In the genomic region with DNA sequence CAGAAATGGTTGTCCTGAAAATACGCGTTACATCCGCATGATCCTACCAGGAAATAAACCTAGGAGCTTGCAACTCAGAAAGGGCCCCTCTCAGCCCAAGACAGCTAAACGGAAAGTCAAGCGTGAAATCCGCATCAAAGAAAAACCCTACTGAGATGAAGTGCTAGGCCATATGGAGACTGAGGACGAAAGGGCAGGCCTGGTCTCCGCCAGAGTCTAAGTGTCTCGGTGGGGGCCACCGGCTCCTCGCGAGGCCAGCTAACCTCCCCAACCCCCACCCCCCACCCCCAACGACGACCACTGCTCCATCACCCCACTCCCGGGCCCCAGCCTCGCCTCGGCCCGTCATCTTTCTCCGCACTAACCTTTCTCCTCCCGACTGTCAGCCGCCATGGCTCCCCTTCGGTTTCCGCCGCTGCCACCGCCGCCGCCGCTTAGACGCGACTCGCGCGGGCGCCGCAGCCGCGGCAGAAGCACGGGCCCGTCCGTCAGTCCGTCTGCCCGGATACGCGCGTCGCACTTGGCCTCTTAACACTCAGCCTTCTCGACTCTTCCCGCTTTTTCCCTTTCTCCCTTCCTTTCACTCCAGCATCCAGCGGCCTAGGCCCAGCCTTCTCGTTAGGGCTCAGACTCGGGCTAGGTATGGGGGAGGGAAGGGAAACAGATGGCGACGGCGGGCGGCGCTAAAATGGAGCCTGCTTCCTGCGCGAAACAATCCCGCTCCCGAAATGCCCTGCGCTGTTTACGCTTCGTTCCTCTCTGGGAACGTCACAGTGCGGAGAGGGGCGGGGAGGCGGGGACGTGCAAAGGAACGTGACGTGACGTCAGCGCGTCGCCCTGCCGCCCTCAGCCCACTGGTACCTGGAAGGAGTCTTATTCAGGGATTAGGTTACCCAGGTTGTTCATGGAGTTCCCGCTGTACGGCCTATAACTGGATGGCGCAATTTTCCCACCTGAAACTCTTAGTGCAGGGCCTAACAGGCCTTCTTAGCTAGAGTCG, we compare ENCODE assay signal across 8 cellular contexts. TPM values are rescaled to one million over a fixed set of nuclear protein-coding genes. Genes with fewer than 3 reads are reported as not detected.
A peak's percentile ranks its signal among the peaks of the same experiment; 100 is the strongest.
DNase-seq lines count a peak whose midpoint lies in the region; ATAC-seq and TF ChIP-seq lines count a peak whose summit lies in the region.

TSS of gene YTHDC1 (minus strand) at position 730 of the 1,000 bp plus-strand sequence. CDS start at position 393, 337 bp downstream.

- peaks cover 2% of the 10 kb centered on the region for H3K27me3 Mint-ChIP-seq in activated CD4-positive, alpha-beta T cell treated with anti-CD3 and anti-CD28 coated beads, Interleukin-2, amount 10 ng/mL, durations not matched to agents 7 days and 5 days

- peaks cover 4 to 38% (median 26%) of the 10 kb centered on the region in 10 experiments for H3K4me1 ChIP-seq in BLaER1 treated with 17β-estradiol and CSF1 and Interleukin-3, amounts not matched to agents 10 nM and 100 nM

- peaks cover 0 to 7% (median 0%) of the 10 kb centered on the region in 11 experiments; a peak in 1 of 22 replicates for H3K9me3 ChIP-seq in BLaER1 treated with 17β-estradiol and CSF1 and Interleukin-3, amounts not matched to agents 10 nM and 100 nM (replicated peaks in 1 of 11)

- CTCF ChIA-PET in activated CD4-positive, alpha-beta T cell treated with anti-CD3 and anti-CD28 coated beads, Interleukin-2, amount 10 ng/mL, durations not matched to agents 7 days and 5 days (lab: Charles Lee): interaction anchor here (1.5 to 1.9 kb wide), 2 partner anchors 12 to 13 kb away, joined by 3 to 5 read pairs; no protein-coding TSS in a partner anchor

- H4K20me1 ChIP-seq in BLaER1 treated with 17β-estradiol and CSF1 and Interleukin-3, amounts not matched to agents 10 nM and 100 nM: peaks cover 41 to 46% (median 44%) of the 10 kb centered on the region in 11 experiments

- H3K36me3 Mint-ChIP-seq in activated CD4-positive, alpha-beta T cell treated with anti-CD3 and anti-CD28 coated beads, Interleukin-2, amount 10 ng/mL, durations not matched to agents 7 days and 5 days (ENCODE audit: low read depth): peaks cover 8% of the 10 kb centered on the region

- H3K4me2 ChIP-seq in BLaER1 treated with 17β-estradiol and CSF1 and Interleukin-3, amounts not matched to agents 10 nM and 100 nM: peak within 1 kb of the TSS; percentile 79 to 96 (median 89)

- peak within 1 kb of the TSS; percentile 94 for H3K4me3 Mint-ChIP-seq in activated CD4-positive, alpha-beta T cell treated with anti-CD3 and anti-CD28 coated beads, Interleukin-2, amount 10 ng/mL, durations not matched to agents 7 days and 5 days

- TF ChIP-seq CTCF in coronary artery (IDR thresholded peaks at IDR 0.05): no peak

- no peaks in the 10 kb centered on the region for H3K27me3 ChIP-seq in BLaER1 treated with 17β-estradiol and CSF1 and Interleukin-3, amounts not matched to agents 10 nM and 100 nM

- no peaks in the 10 kb centered on the region for H3K9me3 Mint-ChIP-seq in activated CD4-positive, alpha-beta T cell treated with anti-CD3 and anti-CD28 coated beads, Interleukin-2, amount 10 ng/mL, durations not matched to agents 7 days and 5 days

- POLR2A ChIA-PET in activated CD4-positive, alpha-beta T cell treated with anti-CD3 and anti-CD28 coated beads, Interleukin-2, amount 10 ng/mL, durations not matched to agents 7 days and 5 days (lab: Charles Lee): no interaction called here

- peak within 1 kb of the TSS; percentile 100 for H3K27ac Mint-ChIP-seq in activated CD4-positive, alpha-beta T cell treated with anti-CD3 and anti-CD28 coated beads, Interleukin-2, amount 10 ng/mL, durations not matched to agents 7 days and 5 days

- H3K36me3 ChIP-seq in BLaER1 treated with 17β-estradiol and CSF1 and Interleukin-3, amounts not matched to agents 10 nM and 100 nM: peaks cover 2 to 30% (median 15%) of the 10 kb centered on the region in 11 experiments; a peak in 17 of 22 replicates

- intact Hi-C loops in left colon (cut with DNase I, micrococcal nuclease): no loop called here

- peak within 1 kb of the TSS; percentile 96 to 100 (median 99) for H3K27ac ChIP-seq in BLaER1 treated with 17β-estradiol and CSF1 and Interleukin-3, amounts not matched to agents 10 nM and 100 nM
- H3K27ac ChIP-seq in coronary artery: peak within 1 kb of the TSS; percentile 95 to 97

- DNase-seq in NCI-H69 (lab: John Stamatoyannopoulos, UW) (peak; percentile 95), coronary artery (ENCODE audit: low spot score) (peak; percentile 96), left colon (peak; percentile 97 to 99)
- peak; percentile 97 for DNase-seq in activated CD4-positive, alpha-beta T cell treated with anti-CD3 and anti-CD28 coated beads, Interleukin-2, amount 10 ng/mL, durations not matched to agents 7 days and 5 days
- DNase-seq in stimulated activated CD4-positive, alpha-beta T cell treated with anti-CD3 and anti-CD28 coated beads, Interleukin-1b, Interleukin-23, amount 100 ng/mL, for 48 hours: peak; percentile 95

- H3K4me3 ChIP-seq in BLaER1 treated with 17β-estradiol and CSF1 and Interleukin-3, amounts not matched to agents 10 nM and 100 nM: peak within 1 kb of the TSS; percentile 76 to 92 (median 85)
- peak within 1 kb of the TSS; percentile 85 for H3K4me3 ChIP-seq in coronary artery

- ATAC-seq in GM19328 (IDR thresholded peaks at IDR 0.05; ENCODE audit: unreplicated experiment) (peak; percentile 98), HG03520 (IDR thresholded peaks at IDR 0.05; ENCODE audit: unreplicated experiment) (peak; percentile 94), left colon (peak; percentile 97)

- H3K9ac ChIP-seq in BLaER1 treated with 17β-estradiol and CSF1 and Interleukin-3, amounts not matched to agents 10 nM and 100 nM: peak within 1 kb of the TSS; percentile 94 to 100 (median 99)

- peaks cover 33% of the 10 kb centered on the region for H3K4me1 Mint-ChIP-seq in activated CD4-positive, alpha-beta T cell treated with anti-CD3 and anti-CD28 coated beads, Interleukin-2, amount 10 ng/mL, durations not matched to agents 7 days and 5 days

RNA-seq across cellular contexts. Expression of gene YTHDC1, which starts in this region (rescaled TPM):
- 10 to 100 TPM; 88.7 to 90.3 TPM for total RNA-seq in activated CD4-positive, alpha-beta T cell treated with anti-CD3 and anti-CD28 coated beads, Interleukin-2, amount 10 ng/mL, durations not matched to agents 7 days and 5 days
- 10 to 100 TPM; 59.6 to 60.5 TPM for total RNA-seq in left colon

Comparison
In these comparisons a context has a peak if more than half of its experiments do, and no peak if none do; other contexts are left out.
1. Peak in every context shown above with its lines: DNase-seq, ATAC-seq, H3K4me3 ChIP-seq and H3K27ac ChIP-seq.